ENCODE assay signal across 8 cellular contexts in genomic region chr5:32172908-32173393, GRCh38. TPM values are rescaled to one million over a fixed set of nuclear protein-coding genes. Genes with fewer than 3 reads are reported as not detected.
DNase-seq lines count a peak whose midpoint lies in the region; ATAC-seq and TF ChIP-seq lines count a peak whose summit lies in the region.

No MANE protein-coding gene starts in this region.

- POLR2A ChIA-PET in Panc1 (lab: Charles Lee) = interaction anchor here (0.7 kb wide), 2 partner anchors 23 to 216 kb away, joined by 4 to 11 read pairs; no protein-coding TSS in a partner anchor

- peaks cover 23% of the 10 kb centered on the region for H3K4me1 ChIP-seq in Panc1 (ENCODE audit: control insufficient read depth, insufficient read depth, low read length)
- peaks cover 25% of the 10 kb centered on the region for H3K4me1 ChIP-seq in osteoblast (ENCODE audit: insufficient read depth, low read length)

- H2AFZ ChIP-seq in osteoblast (ENCODE audit: low read length) = no peak overlapping the region

- H3K4me3 ChIP-seq in GM12875 (ENCODE audit: low read depth, low read length) (peak overlapping the region; percentile 98), Panc1 (ENCODE audit: low read depth in 2 of 2, low read length in 2 of 2) (peak overlapping the region; percentile 81 to 83), osteoblast (ENCODE audit: insufficient read depth, low read length) (peak overlapping the region; percentile 98)

- in situ Hi-C loops in Panc1 (cut with HindIII; ENCODE audit: low pct_unique_long_range_greater_than_20kb, low sequenced_read_pairs) = no loop called here

- DNase-seq in Panc1 (ENCODE audit: low read depth, low spot score) (no peak), epithelial cell of prostate (ENCODE audit: low read depth, low spot score) (no peak), osteoblast (ENCODE audit: insufficient read length, low spot score, missing footprints) (peak; percentile 88), GM19240 (ENCODE audit: insufficient read length, low spot score) (no peak)

- no TSS peak for BruUV-seq in Panc1 (replicated peaks; lab: Mats Ljungman, UMichigan)

- H3K79me2 ChIP-seq in osteoblast (ENCODE audit: insufficient read depth, low read length) = peaks cover 72% of the 10 kb centered on the region

- ATAC-seq in Panc1 (no peak), HG03571 (IDR thresholded peaks at IDR 0.05; ENCODE audit: unreplicated experiment) (no peak), GM18861 (IDR thresholded peaks at IDR 0.05; ENCODE audit: unreplicated experiment) (no peak), GM19463 (IDR thresholded peaks at IDR 0.05; ENCODE audit: unreplicated experiment) (no peak)

- H3K36me3 ChIP-seq in Panc1 (ENCODE audit: control insufficient read depth, insufficient read depth, low read length) (peaks cover 18% of the 10 kb centered on the region), osteoblast (ENCODE audit: insufficient read depth, low read length) (peaks cover 36% of the 10 kb centered on the region)

- peaks cover 48% of the 10 kb centered on the region for H4K20me1 ChIP-seq in osteoblast (ENCODE audit: insufficient read depth, low read length)

- H3K27me3 ChIP-seq in Panc1 (ENCODE audit: control insufficient read depth, insufficient read depth, low read length) (no peaks in the 10 kb centered on the region), osteoblast (ENCODE audit: insufficient read depth, low read length) (no peaks in the 10 kb centered on the region)

- CTCF ChIA-PET in Panc1 (lab: Charles Lee) = interaction anchor here (0.7 kb wide), 1 partner anchor 15 kb away, joined by 5 read pairs; no protein-coding TSS in a partner anchor

- TF ChIP-seq CTCF in GM12875 (IDR thresholded peaks at IDR 0.05; ENCODE audit: borderline replicate concordance, insufficient read depth, low read depth, low read length) = no peak
- TF ChIP-seq CTCF in Panc1 (IDR thresholded peaks at IDR 0.05) = no peak
- no peak for TF ChIP-seq CTCF in osteoblast (IDR thresholded peaks at IDR 0.05; ENCODE audit: extremely low read depth, low read depth, low read length)

- peak overlapping the region; percentile 76 for H3K4me2 ChIP-seq in osteoblast (ENCODE audit: insufficient read depth, low read length)

- H3K27ac ChIP-seq in Panc1 (ENCODE audit: low read length) = peak overlapping the region; percentile 94
- H3K27ac ChIP-seq in epithelial cell of prostate = peak overlapping the region; percentile 96
- H3K27ac ChIP-seq in osteoblast (ENCODE audit: low read depth, low read length) = peak overlapping the region; percentile 99

- intact Hi-C loops in Panc1 (cut with micrococcal nuclease; ENCODE audit: unreplicated experiment) = no loop called here

- H3K9me3 ChIP-seq in Panc1 (ENCODE audit: control insufficient read depth, insufficient read depth, low read depth, low read length) (no peaks in the 10 kb centered on the region), osteoblast (ENCODE audit: low read depth, low read length) (no peaks in the 10 kb centered on the region)

RNA-seq across cellular contexts. Expression of gene GOLPH3, which starts 1.2 kb away (rescaled TPM):
- total RNA-seq in Panc1 (2021; ENCODE audit: unreplicated experiment) (89.7 TPM), osteoblast (83.2 and 88.7 TPM in 2 replicates)
- 75.2 TPM for polyA plus RNA-seq in Panc1 (2012; ENCODE audit: insufficient read length)
